Comparison of ENCODE assay signal across 9 cellular contexts in genomic region chr14:104926619-104927431, GRCh38. TPM values are rescaled to one million over a fixed set of nuclear protein-coding genes. Genes with fewer than 3 reads are reported as not detected.
DNase-seq lines count a peak whose midpoint lies in the region; ATAC-seq and TF ChIP-seq lines count a peak whose summit lies in the region.
"Had no signal": no experiment of that assay in that cellular context is flagged by ENCODE, and none has a peak within 500 bp of the region (broad histone marks: within the 10 kb centered on the region; RNA-seq: fewer than 3 reads in every experiment).

No MANE protein-coding gene starts in this region.

- H3K4me3 Mint-ChIP-seq in activated CD4-positive, alpha-beta T cell treated with anti-CD3 and anti-CD28 coated beads for 36 hours: no peak overlapping the region
- H3K4me3 Mint-ChIP-seq in stimulated activated effector memory CD8-positive, alpha-beta T cell treated with anti-CD3 and anti-CD28 coated beads, Interleukin-12 subunit alpha, Interleukin-12 subunit beta, amount 100 ng/mL, for 72 hours: no peak overlapping the region

- POLR2A ChIA-PET in activated CD4-positive, alpha-beta T cell treated with anti-CD3 and anti-CD28 coated beads for 36 hours (lab: Charles Lee): no interaction called here

- H3K9me3 Mint-ChIP-seq in activated CD4-positive, alpha-beta T cell treated with anti-CD3 and anti-CD28 coated beads for 36 hours (ENCODE audit: low read depth): peaks cover 2% of the 10 kb centered on the region
- no peaks in the 10 kb centered on the region for H3K9me3 Mint-ChIP-seq in stimulated activated effector memory CD8-positive, alpha-beta T cell treated with anti-CD3 and anti-CD28 coated beads, Interleukin-12 subunit alpha, Interleukin-12 subunit beta, amount 100 ng/mL, for 72 hours

- TF ChIP-seq CTCF in heart left ventricle (IDR thresholded peaks at IDR 0.05) (no peak), sigmoid colon (IDR thresholded peaks at IDR 0.05) (no peak)

- H3K4me3 ChIP-seq in heart left ventricle: no peak overlapping the region
- no peak overlapping the region for H3K4me3 ChIP-seq in sigmoid colon
- H3K4me3 ChIP-seq: upper lobe of left lung had no signal

- H3K4me1 ChIP-seq in heart left ventricle (peaks cover 0 to 21% (median under 1%) of the 10 kb centered on the region in 12 donors), sigmoid colon (peaks cover 0 to 2% (median under 1%) of the 10 kb centered on the region in 4 donors)

- no peak overlapping the region for H3K27ac Mint-ChIP-seq in activated CD4-positive, alpha-beta T cell treated with anti-CD3 and anti-CD28 coated beads for 36 hours
- H3K27ac Mint-ChIP-seq in stimulated activated effector memory CD8-positive, alpha-beta T cell treated with anti-CD3 and anti-CD28 coated beads, Interleukin-12 subunit alpha, Interleukin-12 subunit beta, amount 100 ng/mL, for 72 hours: no peak overlapping the region

- peak; percentile 29; the same call in 1 of the 2 replicates for TF ChIP-seq POLR2A in Raji (IDR thresholded peaks at IDR 0.05; ENCODE audit: insufficient read depth, low read depth, low read length)
- no peak for TF ChIP-seq POLR2A in heart left ventricle (IDR thresholded peaks at IDR 0.05)
- TF ChIP-seq POLR2A in sigmoid colon (IDR thresholded peaks at IDR 0.05): no peak

- H3K36me3 ChIP-seq in heart left ventricle (no peaks in the 10 kb centered on the region), sigmoid colon (no peaks in the 10 kb centered on the region)
- H3K36me3 ChIP-seq: upper lobe of left lung had no signal

- H3K27ac ChIP-seq in heart left ventricle (no peak overlapping the region), sigmoid colon (no peak overlapping the region)
- H3K27ac ChIP-seq: upper lobe of left lung had no signal

- ATAC-seq in activated CD4-positive, alpha-beta T cell treated with anti-CD3 and anti-CD28 coated beads for 36 hours: peak; percentile 36
- ATAC-seq in HG02943 (IDR thresholded peaks at IDR 0.05; ENCODE audit: low read depth, unreplicated experiment) (peak; percentile 85), heart left ventricle (no peak)
- peak; percentile 34 for ATAC-seq in stimulated activated effector memory CD8-positive, alpha-beta T cell treated with anti-CD3 and anti-CD28 coated beads, Interleukin-12 subunit alpha, Interleukin-12 subunit beta, amount 100 ng/mL, for 72 hours

- no peak for TF ChIP-seq EP300 in sigmoid colon (IDR thresholded peaks at IDR 0.05)

- peaks cover 2% of the 10 kb centered on the region for H3K4me1 Mint-ChIP-seq in activated CD4-positive, alpha-beta T cell treated with anti-CD3 and anti-CD28 coated beads for 36 hours
- no peaks in the 10 kb centered on the region for H3K4me1 Mint-ChIP-seq in stimulated activated effector memory CD8-positive, alpha-beta T cell treated with anti-CD3 and anti-CD28 coated beads, Interleukin-12 subunit alpha, Interleukin-12 subunit beta, amount 100 ng/mL, for 72 hours

- no peaks in the 10 kb centered on the region for H3K36me3 Mint-ChIP-seq in activated CD4-positive, alpha-beta T cell treated with anti-CD3 and anti-CD28 coated beads for 36 hours (ENCODE audit: low read depth)
- H3K36me3 Mint-ChIP-seq in stimulated activated effector memory CD8-positive, alpha-beta T cell treated with anti-CD3 and anti-CD28 coated beads, Interleukin-12 subunit alpha, Interleukin-12 subunit beta, amount 100 ng/mL, for 72 hours: no peaks in the 10 kb centered on the region

- CTCF ChIA-PET in activated CD4-positive, alpha-beta T cell treated with anti-CD3 and anti-CD28 coated beads for 36 hours (lab: Charles Lee): no interaction called here

- no peak for DNase-seq in activated CD4-positive, alpha-beta T cell treated with anti-CD3 and anti-CD28 coated beads for 36 hours
- DNase-seq in activated CD4-positive, alpha-beta T cell treated with anti-CD3 and anti-CD28 coated beads, Interleukin-2, amount 50 U/mL, for 1 hour: no peak
- no peak for DNase-seq in stimulated activated effector memory CD8-positive, alpha-beta T cell treated with anti-CD3 and anti-CD28 coated beads, Interleukin-12 subunit alpha, Interleukin-12 subunit beta, amount 100 ng/mL, for 72 hours (ENCODE audit: low spot score in 2 of 2)
- DNase-seq in NCI-H187 (lab: John Stamatoyannopoulos, UW) (no peak), heart left ventricle (no peak), sigmoid colon (no peak)

- 54 to 78% (median 68%) methylated on average over 15 to 21 of the region's 21 CpGs for WGBS in heart left ventricle, 4 donors
- 51 to 73% methylated on average over 21 of the region's 21 CpGs for WGBS in sigmoid colon, 2 donors

- H3K27me3 Mint-ChIP-seq in activated CD4-positive, alpha-beta T cell treated with anti-CD3 and anti-CD28 coated beads for 36 hours: no peaks in the 10 kb centered on the region

- H3K9me3 ChIP-seq in heart left ventricle (peaks cover 0 to 8% (median 0%) of the 10 kb centered on the region in 12 donors), sigmoid colon (no peaks in the 10 kb centered on the region)

- intact Hi-C loops in activated CD4-positive, alpha-beta T cell treated with anti-CD3 and anti-CD28 coated beads for 36 hours (cut with DNase I, micrococcal nuclease): no loop called here
- intact Hi-C loops in heart left ventricle (cut with DNase I) (no loop called here), sigmoid colon (cut with DNase I) (no loop called here)

- H3K27me3 ChIP-seq in heart left ventricle (peaks cover 0 to 7% (median 0%) of the 10 kb centered on the region in 9 donors), sigmoid colon (no peaks in the 10 kb centered on the region)
- H3K27me3 ChIP-seq: upper lobe of left lung had no signal

RNA-seq across cellular contexts. Expression of gene PLD4, which starts 2.1 kb away (rescaled TPM):
- not detected for total RNA-seq in activated CD4-positive, alpha-beta T cell treated with anti-CD3 and anti-CD28 coated beads for 36 hours
- total RNA-seq in heart left ventricle: 1 to 10 TPM in 1 of 9 donors, under 1 TPM in 4, not detected in 4; 0.25 to 1.5 (median 0.40) TPM
- under 1 TPM in 1 of 2 donors, not detected in 1; 0.12 TPM for polyA plus RNA-seq in heart left ventricle
- total RNA-seq in sigmoid colon: 1 to 10 TPM in 1 of 4 donors, under 1 TPM in 3; 0.28 to 1.5 (median 0.60) TPM
- 1 to 10 TPM in 1 of 3 donors, not detected in 2; 7.1 TPM for polyA plus RNA-seq in sigmoid colon

RNA-seq across cellular contexts. Expression of gene AHNAK2, which starts 51.3 kb away (rescaled TPM):
- total RNA-seq in activated CD4-positive, alpha-beta T cell treated with anti-CD3 and anti-CD28 coated beads for 36 hours: under 1 TPM; 0.07 to 0.11 TPM
- total RNA-seq in heart left ventricle (10 to 100 TPM in 2 of 9 donors, 1 to 10 TPM in 7; 1.5 to 22.3 (median 3.7) TPM), sigmoid colon (100 to 1,000 TPM in 3 of 4 donors, 10 to 100 TPM in 1; 81.9 to 218 (median 129) TPM)
- polyA plus RNA-seq in heart left ventricle (1 to 10 TPM; 2.2 to 2.5 TPM), sigmoid colon (10 to 100 TPM in 1 of 3 donors, 1 to 10 TPM in 1, under 1 TPM in 1; 0.23 to 12.4 (median 2.4) TPM)

RNA-seq across cellular contexts. Expression of gene CLBA1, which starts 58.8 kb away (rescaled TPM):
- 1 to 10 TPM; 1.1 to 1.9 TPM for total RNA-seq in activated CD4-positive, alpha-beta T cell treated with anti-CD3 and anti-CD28 coated beads for 36 hours
- total RNA-seq in heart left ventricle (1 to 10 TPM in 7 of 9 donors, under 1 TPM in 2; 0.76 to 3.7 (median 2.6) TPM), sigmoid colon (1 to 10 TPM; 3.2 to 5.1 (median 3.6) TPM)
- polyA plus RNA-seq in heart left ventricle (1 to 10 TPM; 1.3 to 3.7 TPM), sigmoid colon (1 to 10 TPM; 2.8 to 8.4 (median 3.0) TPM)

Comparison
In these comparisons a context has a peak if more than half of its experiments do, and no peak if none do; other contexts are left out.
1. ATAC-seq: peak in activated CD4-positive, alpha-beta T cell treated with anti-CD3 and anti-CD28 coated beads for 36 hours (single experiment), HG02943 (single experiment) and stimulated activated effector memory CD8-positive, alpha-beta T cell treated with anti-CD3 and anti-CD28 coated beads, Interleukin-12 subunit alpha, Interleukin-12 subunit beta, amount 100 ng/mL, for 72 hours (single experiment); none in heart left ventricle (0 of 4).